ENCODE assay signal across 8 cellular contexts in genomic region chr1:156212130-156212529, GRCh38. TPM values are rescaled to one million over a fixed set of nuclear protein-coding genes. Genes with fewer than 3 reads are reported as not detected.
DNase-seq lines count a peak whose midpoint lies in the region; ATAC-seq, FAIRE-seq and TF ChIP-seq lines count a peak whose summit lies in the region.

No MANE protein-coding gene starts in this region.

- peaks cover 22% of the 10 kb centered on the region for H3K79me2 ChIP-seq in HepG2 (ENCODE audit: insufficient read depth, low read length)

- DNase-seq in T-helper 2 cell treated with Interferon-gamma antibody and Interleukin-4, amounts not matched to agents 5 μg/mL and 100 μg/mL, for 36 hours (ENCODE audit: low spot score), result no peak
- DNase-seq in T-helper 2 cell, result no peak
- DNase-seq in adrenal gland, result no peak
- DNase-seq in HepG2 (ENCODE audit: low spot score), result no peak
- no peak for DNase-seq in suprapubic skin (ENCODE audit: low spot score in 2 of 2)
- no peak for DNase-seq in GM13976 (ENCODE audit: low spot score)

- H3K27ac ChIP-seq in adrenal gland (peak overlapping the region in 3 of 5 donors; percentile 89 to 97 (median 97)), HepG2 (ENCODE audit: extremely low read length, insufficient read depth, low read length) (peak overlapping the region; percentile 99), suprapubic skin (peak overlapping the region; percentile 95)

- H3K4me1 Mint-ChIP-seq in T-helper 2 cell treated with Interferon-gamma antibody and Interleukin-4, amounts not matched to agents 5 μg/mL and 100 μg/mL, for 36 hours (ENCODE audit: low read depth), result peaks cover 24% of the 10 kb centered on the region

- peak overlapping the region; percentile 93 for H3K4me2 ChIP-seq in HepG2 (ENCODE audit: low read depth, low read length)

- TF ChIP-seq POLR2A in adrenal gland (IDR thresholded peaks at IDR 0.05), result no peak
- TF ChIP-seq POLR2A in HepG2 (IDR thresholded peaks at IDR 0.05; ENCODE audit: insufficient read depth in 1 of 2, low read depth in 2 of 2, low read length in 2 of 2), result no peak
- no peak for TF ChIP-seq POLR2A in suprapubic skin (IDR thresholded peaks at IDR 0.05)

- no peak for TF ChIP-seq CTCF in adrenal gland (IDR thresholded peaks at IDR 0.05)
- TF ChIP-seq CTCF in HepG2 (CRISPR knock-in tag; IDR thresholded peaks at IDR 0.05), result no peak
- TF ChIP-seq CTCF in suprapubic skin (IDR thresholded peaks at IDR 0.05), result no peak
- no peak for TF ChIP-seq CTCF in GM13976 (IDR thresholded peaks at IDR 0.05; ENCODE audit: borderline replicate concordance, control extremely low read depth, extremely low read depth, insufficient read depth, missing control alignments)

- TF ChIP-seq RAD21 in HepG2 (CRISPR knock-in tag; IDR thresholded peaks at IDR 0.05), result no peak

- 85 to 87% (median 86%) methylated on average over 9 of the region's 9 CpGs for WGBS in adrenal gland, 4 donors
- 94% methylated on average over 9 of the region's 9 CpGs for WGBS in HepG2 (ENCODE audit: low lambda C conversion rate)
- 82% methylated on average over 9 of the region's 9 CpGs for WGBS in suprapubic skin

- peak overlapping the region; percentile 97 for H3K9ac ChIP-seq in HepG2 (ENCODE audit: insufficient read depth, low read depth, low read length)

- ATAC-seq in HepG2, result no peak
- no peak for ATAC-seq in GM21576 (IDR thresholded peaks at IDR 0.05; ENCODE audit: unreplicated experiment)
- ATAC-seq in GM19467 (IDR thresholded peaks at IDR 0.05; ENCODE audit: unreplicated experiment), result no peak

- H3K27me3 ChIP-seq in adrenal gland (no peaks in the 10 kb centered on the region), HepG2 (ENCODE audit: control insufficient read depth in 1 of 2, insufficient read depth in 2 of 2, low read length in 2 of 2) (no peaks in the 10 kb centered on the region; a peak in 1 of 5 replicates), suprapubic skin (no peaks in the 10 kb centered on the region)

- no peaks in the 10 kb centered on the region for H3K9me3 ChIP-seq in adrenal gland (replicated peaks in 1 of 3)
- H3K9me3 ChIP-seq in HepG2 (ENCODE audit: low read length), result no peaks in the 10 kb centered on the region
- H3K9me3 ChIP-seq in suprapubic skin, result no peaks in the 10 kb centered on the region

- peak overlapping the region; percentile 99 for H3K27ac Mint-ChIP-seq in T-helper 2 cell treated with Interferon-gamma antibody and Interleukin-4, amounts not matched to agents 5 μg/mL and 100 μg/mL, for 36 hours

- no peaks in the 10 kb centered on the region for H4K20me1 ChIP-seq in HepG2 (ENCODE audit: insufficient read depth, low read length)

- peaks cover 0 to 26% of the 10 kb centered on the region in 2 donors for H3K36me3 ChIP-seq in adrenal gland (replicated peaks in 1 of 2)
- H3K36me3 ChIP-seq in HepG2 (replicated peaks in 1 of 2; ENCODE audit: control insufficient read depth in 1 of 2, insufficient read depth in 2 of 2, low read length in 2 of 2), result peaks cover 9 to 39% of the 10 kb centered on the region in 2 experiments
- peaks cover 33% of the 10 kb centered on the region for H3K36me3 ChIP-seq in suprapubic skin

- peak overlapping the region; percentile 97 for H3K4me3 Mint-ChIP-seq in T-helper 2 cell treated with Interferon-gamma antibody and Interleukin-4, amounts not matched to agents 5 μg/mL and 100 μg/mL, for 36 hours

- in situ Hi-C loops in HepG2 (cut with HindIII; ENCODE audit: extremely low pct_ligation_motif_present, low pct_unique_long_range_greater_than_20kb), result no loop called here
- in situ Hi-C loops in GM13976 (cut with MboI; ENCODE audit: low sequenced_read_pairs, unreplicated experiment), result no loop called here

- H3K4me3 ChIP-seq in adrenal gland (peak overlapping the region in 1 of 4 donors; percentile 67), HepG2 (replicated peaks in 1 of 3; ENCODE audit: insufficient read depth in 1 of 3, low read depth in 2 of 3, low read length in 3 of 3) (peak overlapping the region in 2 of 3 experiments; percentile 82 to 88; a peak in 3 of 6 replicates), suprapubic skin (peak overlapping the region; percentile 54)

- peaks cover 12 to 13% of the 10 kb centered on the region in 2 donors for H3K4me1 ChIP-seq in adrenal gland (replicated peaks in 1 of 2)
- H3K4me1 ChIP-seq in HepG2 (ENCODE audit: insufficient read depth, low read length), result peaks cover 29% of the 10 kb centered on the region
- peaks cover 24% of the 10 kb centered on the region for H3K4me1 ChIP-seq in suprapubic skin

- BruUV-seq in HepG2 (replicated peaks; lab: Mats Ljungman, UMichigan), result no TSS peak

- CTCF ChIA-PET in HepG2 (lab: Yijun Ruan, JAX; ENCODE audit: low intra/inter-chr PET ratio, low total read pairs), result no interaction called here

- no peak for TF ChIP-seq EP300 in HepG2 (IDR thresholded peaks at IDR 0.05; ENCODE audit: low read depth in 2 of 2, low read length in 2 of 2)
- no peak for TF ChIP-seq EP300 in HepG2 (CRISPR knock-in tag; IDR thresholded peaks at IDR 0.05; ENCODE audit: borderline replicate concordance)
- no peak for TF ChIP-seq EP300 in suprapubic skin (IDR thresholded peaks at IDR 0.05)

- H3K9me3 Mint-ChIP-seq in T-helper 2 cell treated with Interferon-gamma antibody and Interleukin-4, amounts not matched to agents 5 μg/mL and 100 μg/mL, for 36 hours, result no peaks in the 10 kb centered on the region

- no peaks in the 10 kb centered on the region for H3K27me3 Mint-ChIP-seq in T-helper 2 cell treated with Interferon-gamma antibody and Interleukin-4, amounts not matched to agents 5 μg/mL and 100 μg/mL, for 36 hours (ENCODE audit: low read depth)

- H2AFZ ChIP-seq in HepG2 (ENCODE audit: low read length), result no peak overlapping the region

- no peak for FAIRE-seq in HepG2 (lab: Jason Lieb, UNC)

- H3K36me3 Mint-ChIP-seq in T-helper 2 cell treated with Interferon-gamma antibody and Interleukin-4, amounts not matched to agents 5 μg/mL and 100 μg/mL, for 36 hours (ENCODE audit: low read depth), result peaks cover 56% of the 10 kb centered on the region

- intact Hi-C loops in adrenal gland (cut with DNase I), result no loop called here
- intact Hi-C loops in HepG2 (cut with micrococcal nuclease; ENCODE audit: unreplicated experiment), result no loop called here

- POLR2A ChIA-PET in HepG2 (lab: Yijun Ruan, JAX), result interaction anchor here (0.8 to 3.0 kb wide), 26 partner anchors 11 to 289 kb away, joined by 3 to 61 read pairs (median 6); partner anchors contain the start of genes MEF2D, PAQR6, SLC25A44 and SMG5

RNA-seq across cellular contexts. Expression of gene PMF1, which starts 0.7 kb away (rescaled TPM):
- total RNA-seq in adrenal gland (10 to 100 TPM; 47.6 to 90.2 (median 60.1) TPM), HepG2 (2016; rRNA removed; fragmentation: Illumina TruSeq; extraction: Trizol) (89.0 and 94.7 TPM in 2 replicates), suprapubic skin (10 to 100 TPM; 42.7 to 74.3 (median 70.1) TPM)
- polyA plus RNA-seq in adrenal gland (100 to 1,000 TPM in 1 of 3 donors, 10 to 100 TPM in 2; 45.6 to 103 (median 78.2) TPM), HepG2 (2011; rRNA removed) (68.4 and 72.5 TPM in 2 replicates)
- total RNA-seq in HepG2 (2016; cell fraction: cytosol; rRNA removed; fragmentation: Illumina TruSeq; extraction: Trizol; ENCODE audit: low read depth), result 17.5 TPM in 2 replicates
- 82.4 and 93.0 TPM in 2 replicates for total RNA-seq in HepG2 (2016; cell fraction: insoluble cytoplasmic fraction; rRNA removed; fragmentation: Illumina TruSeq; extraction: Trizol)
- 27.4 and 27.7 TPM in 2 replicates for total RNA-seq in HepG2 (2016; cell fraction: membrane; rRNA removed; fragmentation: Illumina TruSeq; extraction: Trizol)
- 33.3 and 36.6 TPM in 2 replicates for total RNA-seq in HepG2 (2016; cell fraction: nucleus; rRNA removed; fragmentation: Illumina TruSeq; extraction: Trizol)
- 86.5 and 119 TPM in 2 replicates for polyA plus RNA-seq in HepG2 (2011; cell fraction: cytosol; rRNA removed)
- polyA plus RNA-seq in HepG2 (2011; cell fraction: nucleus; rRNA removed), result 48.8 and 52.9 TPM in 2 replicates
- 33.5 and 43.4 TPM in 2 replicates for polyA plus RNA-seq in HepG2 (2012)
- polyA plus RNA-seq in HepG2 (2016; cell fraction: cytosol; fragmentation: Illumina TruSeq; extraction: Trizol; ENCODE audit: low read depth), result 18.9 and 20.7 TPM in 2 replicates
- polyA plus RNA-seq in HepG2 (2016; cell fraction: insoluble cytoplasmic fraction; fragmentation: Illumina TruSeq; extraction: Trizol; ENCODE audit: low read depth), result 86.3 and 93.3 TPM in 2 replicates
- polyA plus RNA-seq in HepG2 (2016; cell fraction: membrane; fragmentation: Illumina TruSeq; extraction: Trizol; ENCODE audit: low read depth), result 23.3 and 27.3 TPM in 2 replicates
- 65.7 and 78.3 TPM in 2 replicates for polyA plus RNA-seq in HepG2 (2016; cell fraction: nucleus; fragmentation: Illumina TruSeq; extraction: Trizol; ENCODE audit: insufficient read depth, low read depth)
- polyA minus RNA-seq in HepG2 (2011; rRNA and poly(A)+ RNA removed; ENCODE audit: low replicate concordance), result 42.8 and 60.1 TPM in 2 replicates
- 14.4 and 17.2 TPM in 2 replicates for polyA minus RNA-seq in HepG2 (2011; cell fraction: cytosol; rRNA and poly(A)+ RNA removed)
- 15.6 and 15.8 TPM in 2 replicates for polyA minus RNA-seq in HepG2 (2011; cell fraction: nucleus; rRNA and poly(A)+ RNA removed)

RNA-seq across cellular contexts. Expression of gene SLC25A44, which starts 18.2 kb away (rescaled TPM):
- total RNA-seq in adrenal gland, result 10 to 100 TPM; 11.4 to 33.7 (median 18.0) TPM
- polyA plus RNA-seq in adrenal gland, result 10 to 100 TPM in 1 of 3 donors, 1 to 10 TPM in 2; 7.0 to 31.7 (median 8.6) TPM
- 10.7 and 12.4 TPM in 2 replicates for total RNA-seq in HepG2 (2016; rRNA removed; fragmentation: Illumina TruSeq; extraction: Trizol)
- 2.6 and 3.8 TPM in 2 replicates for total RNA-seq in HepG2 (2016; cell fraction: cytosol; rRNA removed; fragmentation: Illumina TruSeq; extraction: Trizol; ENCODE audit: low read depth)
- 11.2 and 11.8 TPM in 2 replicates for total RNA-seq in HepG2 (2016; cell fraction: insoluble cytoplasmic fraction; rRNA removed; fragmentation: Illumina TruSeq; extraction: Trizol)
- total RNA-seq in HepG2 (2016; cell fraction: membrane; rRNA removed; fragmentation: Illumina TruSeq; extraction: Trizol), result 11.4 and 14.2 TPM in 2 replicates
- total RNA-seq in HepG2 (2016; cell fraction: nucleus; rRNA removed; fragmentation: Illumina TruSeq; extraction: Trizol), result 8.0 and 11.8 TPM in 2 replicates
- polyA plus RNA-seq in HepG2 (2011; rRNA removed), result 13.4 and 14.3 TPM in 2 replicates
- 9.3 and 10.2 TPM in 2 replicates for polyA plus RNA-seq in HepG2 (2011; cell fraction: cytosol; rRNA removed)
- 16.0 and 19.8 TPM in 2 replicates for polyA plus RNA-seq in HepG2 (2011; cell fraction: nucleus; rRNA removed)
- 13.1 and 13.9 TPM in 2 replicates for polyA plus RNA-seq in HepG2 (2012)
- polyA plus RNA-seq in HepG2 (2016; cell fraction: cytosol; fragmentation: Illumina TruSeq; extraction: Trizol; ENCODE audit: low read depth), result 2.3 TPM in 2 replicates
- 14.4 and 18.0 TPM in 2 replicates for polyA plus RNA-seq in HepG2 (2016; cell fraction: insoluble cytoplasmic fraction; fragmentation: Illumina TruSeq; extraction: Trizol; ENCODE audit: low read depth)
- polyA plus RNA-seq in HepG2 (2016; cell fraction: membrane; fragmentation: Illumina TruSeq; extraction: Trizol; ENCODE audit: low read depth), result 11.1 and 12.7 TPM in 2 replicates
- 18.3 and 20.7 TPM in 2 replicates for polyA plus RNA-seq in HepG2 (2016; cell fraction: nucleus; fragmentation: Illumina TruSeq; extraction: Trizol; ENCODE audit: insufficient read depth, low read depth)
- 12.6 and 66.8 TPM in 2 replicates for polyA minus RNA-seq in HepG2 (2011; rRNA and poly(A)+ RNA removed; ENCODE audit: low replicate concordance)
- polyA minus RNA-seq in HepG2 (2011; cell fraction: cytosol; rRNA and poly(A)+ RNA removed), result 4.2 and 6.0 TPM in 2 replicates
- 5.8 and 9.9 TPM in 2 replicates for polyA minus RNA-seq in HepG2 (2011; cell fraction: nucleus; rRNA and poly(A)+ RNA removed)
- total RNA-seq in suprapubic skin, result 10 to 100 TPM; 15.1 to 20.4 (median 17.2) TPM

RNA-seq across cellular contexts. Expression of gene BGLAP, which starts 29.9 kb away (rescaled TPM):
- 1 to 10 TPM in 3 of 8 donors, under 1 TPM in 3, not detected in 2; 0.39 to 2.1 (median 0.85) TPM for total RNA-seq in adrenal gland
- 1 to 10 TPM in 2 of 3 donors, not detected in 1; 3.0 to 8.2 TPM for polyA plus RNA-seq in adrenal gland
- 0.62 TPM in 1 of 2 replicates, not detected in the other for total RNA-seq in HepG2 (2016; rRNA removed; fragmentation: Illumina TruSeq; extraction: Trizol)
- total RNA-seq in HepG2 (2016; cell fraction: cytosol; rRNA removed; fragmentation: Illumina TruSeq; extraction: Trizol; ENCODE audit: low read depth), result not detected in 2 replicates
- total RNA-seq in HepG2 (2016; cell fraction: insoluble cytoplasmic fraction; rRNA removed; fragmentation: Illumina TruSeq; extraction: Trizol), result 0.32 TPM in 1 of 2 replicates, not detected in the other
- total RNA-seq in HepG2 (2016; cell fraction: membrane; rRNA removed; fragmentation: Illumina TruSeq; extraction: Trizol), result not detected in 2 replicates
- 1.1 and 1.5 TPM in 2 replicates for total RNA-seq in HepG2 (2016; cell fraction: nucleus; rRNA removed; fragmentation: Illumina TruSeq; extraction: Trizol)
- 1.4 and 1.6 TPM in 2 replicates for polyA plus RNA-seq in HepG2 (2011; rRNA removed)
- 0.29 and 0.40 TPM in 2 replicates for polyA plus RNA-seq in HepG2 (2011; cell fraction: cytosol; rRNA removed)
- polyA plus RNA-seq in HepG2 (2011; cell fraction: nucleus; rRNA removed), result 9.8 and 12.1 TPM in 2 replicates
- polyA plus RNA-seq in HepG2 (2012), result 1.3 TPM in 2 replicates
- polyA plus RNA-seq in HepG2 (2016; cell fraction: cytosol; fragmentation: Illumina TruSeq; extraction: Trizol; ENCODE audit: low read depth), result not detected in 2 replicates
- polyA plus RNA-seq in HepG2 (2016; cell fraction: insoluble cytoplasmic fraction; fragmentation: Illumina TruSeq; extraction: Trizol; ENCODE audit: low read depth), result 0.29 TPM in 1 of 2 replicates, not detected in the other
- polyA plus RNA-seq in HepG2 (2016; cell fraction: membrane; fragmentation: Illumina TruSeq; extraction: Trizol; ENCODE audit: low read depth), result not detected in 2 replicates
- 2.1 TPM in 2 replicates for polyA plus RNA-seq in HepG2 (2016; cell fraction: nucleus; fragmentation: Illumina TruSeq; extraction: Trizol; ENCODE audit: insufficient read depth, low read depth)
- 1.4 and 2.2 TPM in 2 replicates for polyA minus RNA-seq in HepG2 (2011; rRNA and poly(A)+ RNA removed; ENCODE audit: low replicate concordance)
- not detected in 2 replicates for polyA minus RNA-seq in HepG2 (2011; cell fraction: cytosol; rRNA and poly(A)+ RNA removed)
- 1.9 and 2.0 TPM in 2 replicates for polyA minus RNA-seq in HepG2 (2011; cell fraction: nucleus; rRNA and poly(A)+ RNA removed)
- 1 to 10 TPM in 2 of 4 donors, not detected in 2; 1.2 to 4.4 TPM for total RNA-seq in suprapubic skin

RNA-seq across cellular contexts. Expression of gene PAQR6, which starts 35.7 kb away (rescaled TPM):
- total RNA-seq in adrenal gland (1 to 10 TPM in 5 of 8 donors, under 1 TPM in 1, not detected in 2; 0.91 to 3.0 (median 1.3) TPM), HepG2 (2016; rRNA removed; fragmentation: Illumina TruSeq; extraction: Trizol) (0.14 and 0.82 TPM in 2 replicates), suprapubic skin (10 to 100 TPM in 1 of 4 donors, 1 to 10 TPM in 3; 4.5 to 18.5 (median 7.2) TPM)
- polyA plus RNA-seq in adrenal gland (10 to 100 TPM in 1 of 3 donors, 1 to 10 TPM in 1, under 1 TPM in 1; 0.53 to 13.8 (median 5.4) TPM), HepG2 (2011; rRNA removed) (1.4 and 2.0 TPM in 2 replicates)
- total RNA-seq in HepG2 (2016; cell fraction: cytosol; rRNA removed; fragmentation: Illumina TruSeq; extraction: Trizol; ENCODE audit: low read depth), result 0.26 TPM in 1 of 2 replicates, not detected in the other
- total RNA-seq in HepG2 (2016; cell fraction: insoluble cytoplasmic fraction; rRNA removed; fragmentation: Illumina TruSeq; extraction: Trizol), result 0.10 and 0.71 TPM in 2 replicates
- 0.34 and 0.43 TPM in 2 replicates for total RNA-seq in HepG2 (2016; cell fraction: membrane; rRNA removed; fragmentation: Illumina TruSeq; extraction: Trizol)
- 1.0 and 1.1 TPM in 2 replicates for total RNA-seq in HepG2 (2016; cell fraction: nucleus; rRNA removed; fragmentation: Illumina TruSeq; extraction: Trizol)
- 0.21 and 0.47 TPM in 2 replicates for polyA plus RNA-seq in HepG2 (2011; cell fraction: cytosol; rRNA removed)
- 25.1 and 43.0 TPM in 2 replicates for polyA plus RNA-seq in HepG2 (2011; cell fraction: nucleus; rRNA removed)
- 2.4 and 4.5 TPM in 2 replicates for polyA plus RNA-seq in HepG2 (2012)
- polyA plus RNA-seq in HepG2 (2016; cell fraction: cytosol; fragmentation: Illumina TruSeq; extraction: Trizol; ENCODE audit: low read depth), result 0.09 and 0.17 TPM in 2 replicates
- polyA plus RNA-seq in HepG2 (2016; cell fraction: insoluble cytoplasmic fraction; fragmentation: Illumina TruSeq; extraction: Trizol; ENCODE audit: low read depth), result 0.32 and 0.57 TPM in 2 replicates
- 0.24 and 0.26 TPM in 2 replicates for polyA plus RNA-seq in HepG2 (2016; cell fraction: membrane; fragmentation: Illumina TruSeq; extraction: Trizol; ENCODE audit: low read depth)
- polyA plus RNA-seq in HepG2 (2016; cell fraction: nucleus; fragmentation: Illumina TruSeq; extraction: Trizol; ENCODE audit: insufficient read depth, low read depth), result 3.7 and 4.1 TPM in 2 replicates
- polyA minus RNA-seq in HepG2 (2011; rRNA and poly(A)+ RNA removed; ENCODE audit: low replicate concordance), result 0.98 and 1.0 TPM in 2 replicates
- 0.59 and 1.9 TPM in 2 replicates for polyA minus RNA-seq in HepG2 (2011; cell fraction: cytosol; rRNA and poly(A)+ RNA removed)
- 1.9 and 2.4 TPM in 2 replicates for polyA minus RNA-seq in HepG2 (2011; cell fraction: nucleus; rRNA and poly(A)+ RNA removed)

RNA-seq across cellular contexts. Expression of gene SEMA4A, which starts 58.7 kb away (rescaled TPM):
- total RNA-seq in adrenal gland (1 to 10 TPM in 6 of 8 donors, under 1 TPM in 2; 0.30 to 4.8 (median 1.6) TPM), HepG2 (2016; rRNA removed; fragmentation: Illumina TruSeq; extraction: Trizol) (0.09 TPM in 1 of 2 replicates, not detected in the other), suprapubic skin (10 to 100 TPM; 43.8 to 61.2 (median 50.2) TPM)
- polyA plus RNA-seq in adrenal gland (1 to 10 TPM in 2 of 3 donors, under 1 TPM in 1; 0.93 to 3.1 (median 2.4) TPM), HepG2 (2011; rRNA removed) (0.14 and 0.20 TPM in 2 replicates)
- not detected in 2 replicates for total RNA-seq in HepG2 (2016; cell fraction: cytosol; rRNA removed; fragmentation: Illumina TruSeq; extraction: Trizol; ENCODE audit: low read depth)
- 0.15 TPM in 1 of 2 replicates, not detected in the other for total RNA-seq in HepG2 (2016; cell fraction: insoluble cytoplasmic fraction; rRNA removed; fragmentation: Illumina TruSeq; extraction: Trizol)
- total RNA-seq in HepG2 (2016; cell fraction: membrane; rRNA removed; fragmentation: Illumina TruSeq; extraction: Trizol), result not detected in 2 replicates
- total RNA-seq in HepG2 (2016; cell fraction: nucleus; rRNA removed; fragmentation: Illumina TruSeq; extraction: Trizol), result 0.13 TPM in 1 of 2 replicates, not detected in the other
- polyA plus RNA-seq in HepG2 (2011; cell fraction: cytosol; rRNA removed), result 0.08 and 0.09 TPM in 2 replicates
- 0.21 and 0.61 TPM in 2 replicates for polyA plus RNA-seq in HepG2 (2011; cell fraction: nucleus; rRNA removed)
- polyA plus RNA-seq in HepG2 (2012), result 0.19 and 0.21 TPM in 2 replicates
- not detected in 2 replicates for polyA plus RNA-seq in HepG2 (2016; cell fraction: cytosol; fragmentation: Illumina TruSeq; extraction: Trizol; ENCODE audit: low read depth)
- 0.45 TPM in 1 of 2 replicates, not detected in the other for polyA plus RNA-seq in HepG2 (2016; cell fraction: insoluble cytoplasmic fraction; fragmentation: Illumina TruSeq; extraction: Trizol; ENCODE audit: low read depth)
- polyA plus RNA-seq in HepG2 (2016; cell fraction: membrane; fragmentation: Illumina TruSeq; extraction: Trizol; ENCODE audit: low read depth), result not detected in 2 replicates
- polyA plus RNA-seq in HepG2 (2016; cell fraction: nucleus; fragmentation: Illumina TruSeq; extraction: Trizol; ENCODE audit: insufficient read depth, low read depth), result 0.15 TPM in 1 of 2 replicates, not detected in the other
- polyA minus RNA-seq in HepG2 (2011; rRNA and poly(A)+ RNA removed; ENCODE audit: low replicate concordance), result 0.88 and 18.6 TPM in 2 replicates
- not detected in 2 replicates for polyA minus RNA-seq in HepG2 (2011; cell fraction: cytosol; rRNA and poly(A)+ RNA removed)
- polyA minus RNA-seq in HepG2 (2011; cell fraction: nucleus; rRNA and poly(A)+ RNA removed), result 0.39 TPM in 1 of 2 replicates, not detected in the other
